25 cellular contexts compared by ENCODE assay signal in genomic region chr3:179673522-179673921, GRCh38. TPM values are rescaled to one million over a fixed set of nuclear protein-coding genes. Genes with fewer than 3 reads are reported as not detected.
A peak's percentile ranks its signal among the peaks of the same experiment; 100 is the strongest.
DNase-seq lines count a peak whose midpoint lies in the region; ATAC-seq and TF ChIP-seq lines count a peak whose summit lies in the region.
"Had no signal": no experiment of that assay in that cellular context is flagged by ENCODE, and none has a peak within 500 bp of the region (broad histone marks: within the 10 kb centered on the region; RNA-seq: fewer than 3 reads in every experiment).

No MANE protein-coding gene starts in this region.

- H3K9me3 Mint-ChIP-seq in nephron: no peaks in the 10 kb centered on the region
- H3K9me3 Mint-ChIP-seq: activated T-cell treated with anti-CD3 and anti-CD28 coated beads, Interleukin-2, amount 50 U/mL, for 72 hours had no signal

- ATAC-seq in Right ventricle myocardium inferior (peak; percentile 56), heart right ventricle (peak in 7 of 8 donors; percentile 14 to 83 (median 35)), aorta (ENCODE audit: low FRiP score) (peak; percentile 12), GM21576 (IDR thresholded peaks at IDR 0.05; ENCODE audit: unreplicated experiment) (no peak)
- ATAC-seq: activated T-cell treated with anti-CD3 and anti-CD28 coated beads, Interleukin-2, amount 50 U/mL, for 72 hours; K562 had no signal

- peak overlapping the region in 8 of 10 donors; percentile 5 to 58 (median 32) for H3K27ac ChIP-seq in heart right ventricle
- no peak overlapping the region for H3K27ac ChIP-seq in aorta (ENCODE audit: low read depth in 1 of 2, low read length in 2 of 2)
- H3K27ac ChIP-seq: ascending aorta, BLaER1 had no signal

- intact Hi-C loops in Right ventricle myocardium inferior (cut with DNase I) (no loop called here), cardiac septum (cut with DNase I) (no loop called here), heart right ventricle (cut with DNase I) (no loop called here), aorta (cut with DNase I) (no loop called here)

- H3K4me1 ChIP-seq in heart right ventricle (peaks cover 0 to 54% (median 25%) of the 10 kb centered on the region in 9 donors), aorta (ENCODE audit: control insufficient read depth in 1 of 2, insufficient read depth in 2 of 2, low read length in 2 of 2) (peaks cover 0 to 2% of the 10 kb centered on the region in 2 donors)
- H3K4me1 ChIP-seq: ascending aorta had no signal

- H3K4me3 Mint-ChIP-seq in nephron: no peak overlapping the region
- H3K4me3 Mint-ChIP-seq: activated T-cell treated with anti-CD3 and anti-CD28 coated beads, Interleukin-2, amount 50 U/mL, for 72 hours had no signal

- H3K4me1 Mint-ChIP-seq in nephron: peaks cover 33% of the 10 kb centered on the region

- H3K27ac Mint-ChIP-seq in nephron: peak overlapping the region in 2 of 3 experiments; percentile 6 to 65
- H3K27ac Mint-ChIP-seq: activated T-cell treated with anti-CD3 and anti-CD28 coated beads, Interleukin-2, amount 50 U/mL, for 72 hours had no signal

- no peak for TF ChIP-seq CTCF in heart right ventricle (IDR thresholded peaks at IDR 0.05)
- TF ChIP-seq CTCF in nephron (IDR thresholded peaks at IDR 0.05; ENCODE audit: unreplicated experiment in 3 of 3): no peak

- H3K9me3 ChIP-seq in heart right ventricle (no peaks in the 10 kb centered on the region), aorta (ENCODE audit: control insufficient read depth, low read length) (no peaks in the 10 kb centered on the region)
- H3K9me3 ChIP-seq: ascending aorta, Caco-2 had no signal

- WGBS in heart right ventricle, 2 donors: 63 to 73% methylated on average over 8 of the region's 8 CpGs
- 94 to 97% methylated on average over 8 of the region's 8 CpGs for WGBS in aorta, 2 donors

- DNase-seq in Right ventricle myocardium inferior (ENCODE audit: missing footprints) (no peak), cardiac septum (ENCODE audit: low spot score) (no peak), heart right ventricle (no peak), aorta (no peak), NCI-H1417 treated with DMSO at 0.1 percent for 48 hours (lab: John Stamatoyannopoulos, UW) (no peak), NOMO-1 treated with DMSO at 0.1 percent for 48 hours (lab: John Stamatoyannopoulos, UW; ENCODE audit: unreplicated experiment) (no peak)
- DNase-seq: activated CD4-positive, alpha-beta T cell treated with anti-CD3 and anti-CD28 coated beads for 48 hours; activated naive CD4-positive, alpha-beta T cell treated with anti-CD3 and anti-CD28 coated beads, Interleukin-2, amount 50 U/mL, for 16 hours; activated T-cell treated with anti-CD3 and anti-CD28 coated beads, Interleukin-2, amount 50 U/mL, for 72 hours; Caco-2; cerebellar nuclear complex; foreskin fibroblast; hippocampal formation; MM.1S; NCI-H1694; NCI-H226; NCI-H748 treated with DMSO at 0.1 percent for 48 hours; occipital lobe; SHP77 treated with DMSO at 0.1 percent for 48 hours; stimulated activated CD4-positive, alpha-beta T cell treated with anti-CD3 and anti-CD28 coated beads, Interleukin-12 subunit alpha, Interleukin-12 subunit beta, amount 100 ng/mL, for 4 hours had no signal

- no peaks in the 10 kb centered on the region for H3K27me3 ChIP-seq in heart right ventricle
- no peaks in the 10 kb centered on the region for H3K27me3 ChIP-seq in aorta (ENCODE audit: control insufficient read depth in 1 of 2, insufficient read depth in 2 of 2, low read length in 1 of 2)
- H3K27me3 ChIP-seq: ascending aorta, BLaER1 had no signal

- H3K36me3 ChIP-seq in heart right ventricle: no peaks in the 10 kb centered on the region
- no peaks in the 10 kb centered on the region for H3K36me3 ChIP-seq in aorta (ENCODE audit: control insufficient read depth in 1 of 2, insufficient read depth in 2 of 2, low read length in 1 of 2)
- H3K36me3 ChIP-seq: ascending aorta had no signal

- H3K36me3 Mint-ChIP-seq in nephron (ENCODE audit: low read depth): peaks cover 4% of the 10 kb centered on the region

- no peaks in the 10 kb centered on the region for H3K27me3 Mint-ChIP-seq in nephron (ENCODE audit: low read depth)

- H3K4me3 ChIP-seq in heart right ventricle (no peak overlapping the region), aorta (ENCODE audit: low read length in 2 of 2) (no peak overlapping the region)
- H3K4me3 ChIP-seq: ascending aorta, BLaER1, K562 had no signal

RNA-seq across cellular contexts. Expression of gene USP13, which starts 20.7 kb away (rescaled TPM):
- 122 TPM for total RNA-seq in Right ventricle myocardium inferior
- 128 TPM for total RNA-seq in cardiac septum
- total RNA-seq in heart right ventricle: 100 to 1,000 TPM; 101 to 181 (median 154) TPM
- 10 to 100 TPM; 13.7 to 22.2 TPM for polyA plus RNA-seq in heart right ventricle
- total RNA-seq in aorta: 1 to 10 TPM; 6.9 to 9.3 TPM
- 1 to 10 TPM; 3.5 to 4.9 TPM for polyA plus RNA-seq in aorta

Comparison
In these comparisons a context has a peak if more than half of its experiments do, and no peak if none do; other contexts are left out.
1. H3K27ac ChIP-seq: peak in heart right ventricle (8 of 10); none in aorta (0 of 2).
2. RNA of gene USP13, which starts 20.7 kb away (total RNA-seq): 101 to 181 TPM in heart right ventricle, 128 TPM in cardiac septum (single experiment) and 122 TPM in Right ventricle myocardium inferior (single experiment); 6.9 to 9.3 TPM in aorta; every median in the first group is over 4 times any median in the second.